8 cellular contexts compared by ENCODE assay signal in the genomic region with DNA sequence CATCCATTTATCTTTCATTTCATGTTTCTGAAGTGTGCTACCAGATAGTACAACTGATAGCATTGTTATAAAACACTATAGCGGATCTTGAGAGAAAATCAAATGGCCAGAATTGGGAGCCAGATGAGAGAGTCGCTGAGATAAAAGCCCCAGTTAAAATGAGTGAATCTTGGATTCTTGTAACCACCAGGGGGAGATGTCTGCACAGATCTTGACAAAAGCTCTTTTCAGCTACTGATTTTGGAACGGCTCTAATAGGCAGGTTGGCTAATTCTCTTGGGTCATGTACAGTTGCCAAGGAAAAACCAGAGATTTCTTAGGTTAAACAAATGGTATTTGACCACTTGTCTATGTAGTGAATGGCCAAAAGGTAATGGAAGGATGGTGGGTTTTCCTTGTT. TPM values are rescaled to one million over a fixed set of nuclear protein-coding genes. Genes with fewer than 3 reads are reported as not detected.
DNase-seq lines count a peak whose midpoint lies in the region; TF ChIP-seq lines count a peak whose summit lies in the region.

No MANE protein-coding gene starts in this region.

- H3K27me3 ChIP-seq in kidney epithelial cell (ENCODE audit: control insufficient read depth, insufficient read depth, low read length) = no peaks in the 10 kb centered on the region

- H3K36me3 ChIP-seq in kidney epithelial cell (ENCODE audit: control insufficient read depth, insufficient read depth, low read length) = no peaks in the 10 kb centered on the region

- H3K4me3 ChIP-seq in cardiac fibroblast (replicated peaks in 1 of 2; ENCODE audit: low read depth in 2 of 2, low read length in 2 of 2) (no peak overlapping the region), kidney epithelial cell (ENCODE audit: low read depth, low read length) (no peak overlapping the region)

- DNase-seq in DMS 273 (lab: John Stamatoyannopoulos, UW; ENCODE audit: unreplicated experiment) (peak; percentile 85), H4 (ENCODE audit: low spot score) (peak; percentile 64), NCI-H82 (lab: John Stamatoyannopoulos, UW) (peak; percentile 78), cardiac fibroblast (ENCODE audit: low read depth in 2 of 2) (peak; percentile 87 to 88), kidney epithelial cell (ENCODE audit: low read depth) (no peak), superior temporal gyrus (ENCODE audit: extremely low spot score) (peak; percentile 90), NCI-H1048 (lab: John Stamatoyannopoulos, UW) (no peak)
- no peak for DNase-seq in activated naive CD4-positive, alpha-beta T cell treated with anti-CD3 and anti-CD28 coated beads, Interleukin-2, amount 50 U/mL, for 16 hours

- TF ChIP-seq CTCF in cardiac fibroblast (IDR thresholded peaks at IDR 0.05; ENCODE audit: low read depth, low read length) (peak; percentile 62), kidney epithelial cell (IDR thresholded peaks at IDR 0.05; ENCODE audit: insufficient read depth, low read length, poor library complexity, severe bottlenecking) (peak; percentile 65)

RNA-seq across cellular contexts. Expression of a gene that starts 21.7 kb away (rescaled TPM):
- total RNA-seq in H4 (2014; rRNA removed; shearing (Covaris generic)) = 88.7 and 93.9 TPM in 2 replicates
- 2.0 and 2.5 TPM in 2 replicates for total RNA-seq in kidney epithelial cell

Comparison
In these comparisons a context has a peak if more than half of its experiments do, and no peak if none do; other contexts are left out.
1. DNase-seq: peak in DMS 273 (single experiment), H4 (single experiment), NCI-H82 (single experiment), cardiac fibroblast (2 of 2) and superior temporal gyrus (single experiment); none in kidney epithelial cell (single experiment), NCI-H1048 (single experiment) and activated naive CD4-positive, alpha-beta T cell treated with anti-CD3 and anti-CD28 coated beads, Interleukin-2, amount 50 U/mL, for 16 hours (single experiment).
2. RNA of a gene that starts 21.7 kb away (total RNA-seq): 88.7 to 93.9 TPM in H4; 2.0 to 2.5 TPM in kidney epithelial cell; every median in the first group is over 10 times any median in the second.